Comparison of ENCODE assay signal across 1 cellular context in the genomic region with DNA sequence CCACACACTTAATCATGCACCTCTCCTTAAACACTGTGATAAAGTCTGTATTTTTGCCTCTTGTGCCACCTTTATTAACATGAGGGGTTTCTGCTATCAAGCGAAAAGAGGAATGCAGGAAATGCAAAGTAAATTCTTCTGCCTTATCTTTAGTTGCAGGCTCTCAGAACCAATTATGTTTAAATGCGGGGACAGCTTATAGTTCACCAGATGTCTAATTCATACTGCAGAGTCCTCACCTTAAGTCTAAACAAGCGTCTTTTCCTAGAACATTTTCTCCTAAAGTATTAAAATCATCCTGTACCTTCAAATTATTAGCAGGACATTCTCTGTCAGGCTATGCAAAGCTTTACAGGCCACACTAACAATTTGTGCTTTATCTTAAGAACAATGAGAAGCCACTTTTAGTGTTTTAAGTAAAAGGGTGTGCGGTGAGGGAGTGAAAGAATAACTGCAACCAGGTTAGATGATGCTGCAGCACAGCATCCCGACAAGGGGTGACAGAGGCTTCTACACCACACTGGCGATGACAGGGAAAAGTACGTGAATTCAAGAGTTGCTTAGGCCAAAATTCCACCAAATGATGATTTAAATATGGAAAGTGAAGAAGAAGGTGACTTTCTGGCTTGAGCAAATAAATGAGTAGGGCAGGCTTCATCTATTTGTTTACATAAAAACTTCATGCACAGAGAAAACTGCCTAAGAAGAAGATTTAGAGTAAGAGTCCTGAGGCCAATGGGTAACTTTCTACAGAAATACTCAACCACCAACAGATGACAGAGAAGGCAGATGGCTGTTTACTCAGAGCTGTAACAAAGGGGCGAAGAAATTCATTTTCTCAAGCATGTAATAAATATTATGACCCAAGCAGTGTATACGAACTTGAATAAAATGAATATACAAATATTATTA.
TF ChIP-seq lines count a peak whose summit lies in the region.

No MANE protein-coding gene starts in this region.

TF ChIP-seq in K562, 482 proteins besides CTCF, POLR2A, EP300 and RAD21 (continued from another document):
- no peak for TF ChIP-seq RBM25 (IDR thresholded peaks at IDR 0.05; ENCODE audit: low read depth, low read length, severe bottlenecking)
- TF ChIP-seq SMARCA4 (IDR thresholded peaks at IDR 0.05) = peak; percentile 94
- TF ChIP-seq KLF13 (tag; IDR thresholded peaks at IDR 0.05; ENCODE audit: borderline replicate concordance, low read depth) = no peak
- no peak for TF ChIP-seq SRF (CRISPR knock-in tag; IDR thresholded peaks at IDR 0.05)
- TF ChIP-seq MCM7 (IDR thresholded peaks at IDR 0.05) = no peak
- no peak for TF ChIP-seq FOXJ2 (tag; IDR thresholded peaks at IDR 0.05)
- TF ChIP-seq, protein P1, sequence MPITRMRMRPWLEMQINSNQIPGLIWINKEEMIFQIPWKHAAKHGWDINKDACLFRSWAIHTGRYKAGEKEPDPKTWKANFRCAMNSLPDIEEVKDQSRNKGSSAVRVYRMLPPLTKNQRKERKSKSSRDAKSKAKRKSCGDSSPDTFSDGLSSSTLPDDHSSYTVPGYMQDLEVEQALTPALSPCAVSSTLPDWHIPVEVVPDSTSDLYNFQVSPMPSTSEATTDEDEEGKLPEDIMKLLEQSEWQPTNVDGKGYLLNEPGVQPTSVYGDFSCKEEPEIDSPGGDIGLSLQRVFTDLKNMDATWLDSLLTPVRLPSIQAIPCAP (CRISPR knock-in tag; IDR thresholded peaks at IDR 0.05; ENCODE audit: borderline replicate concordance) = no peak
- no peak for TF ChIP-seq MTA1 (IDR thresholded peaks at IDR 0.05; ENCODE audit: borderline replicate concordance)
- no peak for TF ChIP-seq ZNF668 (CRISPR knock-in tag; IDR thresholded peaks at IDR 0.05)
- no peak for TF ChIP-seq SIN3A (IDR thresholded peaks at IDR 0.05; ENCODE audit: borderline replicate concordance in 2 of 2, control insufficient read depth in 1 of 2, low read depth in 2 of 2, low read length in 2 of 2)
- TF ChIP-seq SMARCA5 (IDR thresholded peaks at IDR 0.05) = no peak
- no peak for TF ChIP-seq SPI1 (IDR thresholded peaks at IDR 0.05; ENCODE audit: borderline replicate concordance, low read depth, low read length)
- TF ChIP-seq, protein P2, sequence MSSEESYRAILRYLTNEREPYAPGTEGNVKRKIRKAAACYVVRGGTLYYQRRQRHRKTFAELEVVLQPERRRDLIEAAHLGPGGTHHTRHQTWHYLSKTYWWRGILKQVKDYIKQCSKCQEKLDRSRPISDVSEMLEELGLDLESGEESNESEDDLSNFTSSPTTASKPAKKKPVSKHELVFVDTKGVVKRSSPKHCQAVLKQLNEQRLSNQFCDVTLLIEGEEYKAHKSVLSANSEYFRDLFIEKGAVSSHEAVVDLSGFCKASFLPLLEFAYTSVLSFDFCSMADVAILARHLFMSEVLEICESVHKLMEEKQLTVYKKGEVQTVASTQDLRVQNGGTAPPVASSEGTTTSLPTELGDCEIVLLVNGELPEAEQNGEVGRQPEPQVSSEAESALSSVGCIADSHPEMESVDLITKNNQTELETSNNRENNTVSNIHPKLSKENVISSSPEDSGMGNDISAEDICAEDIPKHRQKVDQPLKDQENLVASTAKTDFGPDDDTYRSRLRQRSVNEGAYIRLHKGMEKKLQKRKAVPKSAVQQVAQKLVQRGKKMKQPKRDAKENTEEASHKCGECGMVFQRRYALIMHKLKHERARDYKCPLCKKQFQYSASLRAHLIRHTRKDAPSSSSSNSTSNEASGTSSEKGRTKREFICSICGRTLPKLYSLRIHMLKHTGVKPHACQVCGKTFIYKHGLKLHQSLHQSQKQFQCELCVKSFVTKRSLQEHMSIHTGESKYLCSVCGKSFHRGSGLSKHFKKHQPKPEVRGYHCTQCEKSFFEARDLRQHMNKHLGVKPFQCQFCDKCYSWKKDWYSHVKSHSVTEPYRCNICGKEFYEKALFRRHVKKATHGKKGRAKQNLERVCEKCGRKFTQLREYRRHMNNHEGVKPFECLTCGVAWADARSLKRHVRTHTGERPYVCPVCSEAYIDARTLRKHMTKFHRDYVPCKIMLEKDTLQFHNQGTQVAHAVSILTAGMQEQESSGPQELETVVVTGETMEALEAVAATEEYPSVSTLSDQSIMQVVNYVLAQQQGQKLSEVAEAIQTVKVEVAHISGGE (CRISPR knock-in tag; IDR thresholded peaks at IDR 0.05) = no peak
- no peak for TF ChIP-seq FOXJ3 (CRISPR knock-in tag; IDR thresholded peaks at IDR 0.05)
- no peak for TF ChIP-seq TBP (optimal IDR thresholded peaks at IDR 0.05; ENCODE audit: low read depth, low read length)
- TF ChIP-seq DACH1 (IDR thresholded peaks at IDR 0.05; ENCODE audit: partially characterized antibody) = peak; percentile 76
- TF ChIP-seq ERF (CRISPR knock-in tag; IDR thresholded peaks at IDR 0.05) = no peak
- TF ChIP-seq MEF2A (IDR thresholded peaks at IDR 0.05; ENCODE audit: control insufficient read depth, low read depth, low read length) = no peak
- no peak for TF ChIP-seq TAF1 (IDR thresholded peaks at IDR 0.05; ENCODE audit: control insufficient read depth, extremely low read depth, insufficient read depth, low read length, severe bottlenecking)
- TF ChIP-seq, protein P3, sequence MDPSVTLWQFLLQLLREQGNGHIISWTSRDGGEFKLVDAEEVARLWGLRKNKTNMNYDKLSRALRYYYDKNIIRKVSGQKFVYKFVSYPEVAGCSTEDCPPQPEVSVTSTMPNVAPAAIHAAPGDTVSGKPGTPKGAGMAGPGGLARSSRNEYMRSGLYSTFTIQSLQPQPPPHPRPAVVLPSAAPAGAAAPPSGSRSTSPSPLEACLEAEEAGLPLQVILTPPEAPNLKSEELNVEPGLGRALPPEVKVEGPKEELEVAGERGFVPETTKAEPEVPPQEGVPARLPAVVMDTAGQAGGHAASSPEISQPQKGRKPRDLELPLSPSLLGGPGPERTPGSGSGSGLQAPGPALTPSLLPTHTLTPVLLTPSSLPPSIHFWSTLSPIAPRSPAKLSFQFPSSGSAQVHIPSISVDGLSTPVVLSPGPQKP (CRISPR knock-in tag; IDR thresholded peaks at IDR 0.05) = no peak
- no peak for TF ChIP-seq ZNF133 (CRISPR knock-in tag; IDR thresholded peaks at IDR 0.05)
- no peak for TF ChIP-seq CAMTA2 (CRISPR knock-in tag; conservative IDR thresholded peaks at IDR 0.05)
- no peak for TF ChIP-seq GTF2E2 (tag; IDR thresholded peaks at IDR 0.05)
- no peak for TF ChIP-seq NR2C2 (CRISPR knock-in tag; IDR thresholded peaks at IDR 0.05)
- no peak for TF ChIP-seq NR2C2 (tag; IDR thresholded peaks at IDR 0.05)
- no peak for TF ChIP-seq XRCC4 (IDR thresholded peaks at IDR 0.05; ENCODE audit: extremely low read depth, insufficient read depth, insufficient read length)
- 0 out of 2 replicates have a peak, but pooled peaks have one; percentile 38 for TF ChIP-seq ZNF197 (CRISPR knock-in tag; IDR thresholded peaks at IDR 0.05; ENCODE audit: low read depth)
- TF ChIP-seq, protein P4, sequence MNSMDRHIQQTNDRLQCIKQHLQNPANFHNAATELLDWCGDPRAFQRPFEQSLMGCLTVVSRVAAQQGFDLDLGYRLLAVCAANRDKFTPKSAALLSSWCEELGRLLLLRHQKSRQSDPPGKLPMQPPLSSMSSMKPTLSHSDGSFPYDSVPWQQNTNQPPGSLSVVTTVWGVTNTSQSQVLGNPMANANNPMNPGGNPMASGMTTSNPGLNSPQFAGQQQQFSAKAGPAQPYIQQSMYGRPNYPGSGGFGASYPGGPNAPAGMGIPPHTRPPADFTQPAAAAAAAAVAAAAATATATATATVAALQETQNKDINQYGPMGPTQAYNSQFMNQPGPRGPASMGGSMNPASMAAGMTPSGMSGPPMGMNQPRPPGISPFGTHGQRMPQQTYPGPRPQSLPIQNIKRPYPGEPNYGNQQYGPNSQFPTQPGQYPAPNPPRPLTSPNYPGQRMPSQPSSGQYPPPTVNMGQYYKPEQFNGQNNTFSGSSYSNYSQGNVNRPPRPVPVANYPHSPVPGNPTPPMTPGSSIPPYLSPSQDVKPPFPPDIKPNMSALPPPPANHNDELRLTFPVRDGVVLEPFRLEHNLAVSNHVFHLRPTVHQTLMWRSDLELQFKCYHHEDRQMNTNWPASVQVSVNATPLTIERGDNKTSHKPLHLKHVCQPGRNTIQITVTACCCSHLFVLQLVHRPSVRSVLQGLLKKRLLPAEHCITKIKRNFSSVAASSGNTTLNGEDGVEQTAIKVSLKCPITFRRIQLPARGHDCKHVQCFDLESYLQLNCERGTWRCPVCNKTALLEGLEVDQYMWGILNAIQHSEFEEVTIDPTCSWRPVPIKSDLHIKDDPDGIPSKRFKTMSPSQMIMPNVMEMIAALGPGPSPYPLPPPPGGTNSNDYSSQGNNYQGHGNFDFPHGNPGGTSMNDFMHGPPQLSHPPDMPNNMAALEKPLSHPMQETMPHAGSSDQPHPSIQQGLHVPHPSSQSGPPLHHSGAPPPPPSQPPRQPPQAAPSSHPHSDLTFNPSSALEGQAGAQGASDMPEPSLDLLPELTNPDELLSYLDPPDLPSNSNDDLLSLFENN (IDR thresholded peaks at IDR 0.05; ENCODE audit: low read depth in 2 of 2, low read length in 2 of 2) = peak in 1 of 2 experiments; percentile 78; a peak in 1 of 4 replicates
- TF ChIP-seq, protein P5, sequence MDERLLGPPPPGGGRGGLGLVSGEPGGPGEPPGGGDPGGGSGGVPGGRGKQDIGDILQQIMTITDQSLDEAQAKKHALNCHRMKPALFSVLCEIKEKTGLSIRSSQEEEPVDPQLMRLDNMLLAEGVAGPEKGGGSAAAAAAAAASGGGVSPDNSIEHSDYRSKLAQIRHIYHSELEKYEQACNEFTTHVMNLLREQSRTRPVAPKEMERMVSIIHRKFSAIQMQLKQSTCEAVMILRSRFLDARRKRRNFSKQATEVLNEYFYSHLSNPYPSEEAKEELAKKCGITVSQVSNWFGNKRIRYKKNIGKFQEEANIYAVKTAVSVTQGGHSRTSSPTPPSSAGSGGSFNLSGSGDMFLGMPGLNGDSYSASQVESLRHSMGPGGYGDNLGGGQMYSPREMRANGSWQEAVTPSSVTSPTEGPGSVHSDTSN (CRISPR knock-in tag; IDR thresholded peaks at IDR 0.05; ENCODE audit: low read depth) = no peak
- TF ChIP-seq, protein P5 (tag; conservative IDR thresholded peaks at IDR 0.05; ENCODE audit: low read depth) = peak; percentile 45; the same call in 1 of the 2 replicates
- TF ChIP-seq ZEB2 (IDR thresholded peaks at IDR 0.05) = peak; percentile 69; the same call in 1 of the 2 replicates
- TF ChIP-seq POLR2AphosphoS5 (IDR thresholded peaks at IDR 0.05; ENCODE audit: control insufficient read depth, insufficient read depth, low read depth, low read length) = peak; percentile 88
- TF ChIP-seq, protein P6, sequence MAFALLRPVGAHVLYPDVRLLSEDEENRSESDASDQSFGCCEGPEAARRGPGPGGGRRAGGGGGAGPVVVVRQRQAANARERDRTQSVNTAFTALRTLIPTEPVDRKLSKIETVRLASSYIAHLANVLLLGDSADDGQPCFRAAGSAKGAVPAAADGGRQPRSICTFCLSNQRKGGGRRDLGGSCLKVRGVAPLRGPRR (CRISPR knock-in tag; IDR thresholded peaks at IDR 0.05) = no peak
- TF ChIP-seq, protein P7, sequence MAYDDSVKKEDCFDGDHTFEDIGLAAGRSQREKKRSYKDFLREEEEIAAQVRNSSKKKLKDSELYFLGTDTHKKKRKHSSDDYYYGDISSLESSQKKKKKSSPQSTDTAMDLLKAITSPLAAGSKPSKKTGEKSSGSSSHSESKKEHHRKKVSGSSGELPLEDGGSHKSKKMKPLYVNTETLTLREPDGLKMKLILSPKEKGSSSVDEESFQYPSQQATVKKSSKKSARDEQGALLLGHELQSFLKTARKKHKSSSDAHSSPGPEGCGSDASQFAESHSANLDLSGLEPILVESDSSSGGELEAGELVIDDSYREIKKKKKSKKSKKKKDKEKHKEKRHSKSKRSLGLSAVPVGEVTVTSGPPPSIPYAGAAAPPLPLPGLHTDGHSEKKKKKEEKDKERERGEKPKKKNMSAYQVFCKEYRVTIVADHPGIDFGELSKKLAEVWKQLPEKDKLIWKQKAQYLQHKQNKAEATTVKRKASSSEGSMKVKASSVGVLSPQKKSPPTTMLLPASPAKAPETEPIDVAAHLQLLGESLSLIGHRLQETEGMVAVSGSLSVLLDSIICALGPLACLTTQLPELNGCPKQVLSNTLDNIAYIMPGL (CRISPR knock-in tag; IDR thresholded peaks at IDR 0.05) = no peak
